ENCODE assay signal across 12 cellular contexts in the genomic region with DNA sequence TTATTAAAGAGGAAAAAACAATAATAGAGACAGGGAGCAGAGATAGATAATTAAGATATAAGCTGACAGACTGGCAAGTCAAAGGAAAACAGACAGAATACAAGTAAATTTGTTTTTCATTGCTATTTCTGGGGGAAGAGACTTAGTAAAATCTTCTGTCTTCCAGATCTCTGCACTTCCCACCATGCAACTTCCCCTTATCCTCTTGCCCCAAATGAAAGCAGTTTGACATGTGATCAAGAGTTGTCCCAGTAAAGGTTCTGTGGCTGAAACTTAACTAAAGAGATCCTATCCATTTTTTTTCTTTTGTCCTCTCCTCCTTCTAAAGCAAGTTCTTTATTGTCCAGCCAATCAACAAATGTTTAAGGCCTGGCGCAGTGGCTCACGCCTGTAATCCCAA. TPM values are rescaled to one million over a fixed set of nuclear protein-coding genes. Genes with fewer than 3 reads are reported as not detected.
DNase-seq lines count a peak whose midpoint lies in the region; ATAC-seq and TF ChIP-seq lines count a peak whose summit lies in the region.
"Had no signal": no experiment of that assay in that cellular context is flagged by ENCODE, and none has a peak within 500 bp of the region (broad histone marks: within the 10 kb centered on the region; RNA-seq: fewer than 3 reads in every experiment).

No MANE protein-coding gene starts in this region.

- no peaks in the 10 kb centered on the region for H4K20me1 ChIP-seq in OCI-LY7 (ENCODE audit: insufficient read depth, low read length)

- no peak overlapping the region for H2AFZ ChIP-seq in OCI-LY7 (ENCODE audit: low read length)

- no TSS peak for BruUV-seq in OCI-LY7 (replicated peaks; lab: Mats Ljungman, UMichigan)

- intact Hi-C loops in OCI-LY7 (cut with micrococcal nuclease; ENCODE audit: unreplicated experiment) (no loop called here), psoas muscle (cut with DNase I) (loop anchor here (2.0 to 10.0 kb wide), 3 partner anchors 24 to 73 kb away; partner anchors contain the start of genes P3H3 (in 2 of the 2) and GPR162 (in 1 of the 2))

- no peak for ATAC-seq in CD4-positive, CD25-positive, alpha-beta regulatory T cell (ENCODE audit: low read depth in 2 of 2)
- ATAC-seq in psoas muscle (no peak), HG03521 (IDR thresholded peaks at IDR 0.05; ENCODE audit: unreplicated experiment) (no peak), GM18511 (IDR thresholded peaks at IDR 0.05; ENCODE audit: unreplicated experiment) (no peak)
- no peak for ATAC-seq in activated CD8-positive, alpha-beta memory T cell treated with anti-CD3 and anti-CD28 coated beads, Interleukin-2, amount 10 ng/mL, durations not matched to agents 7 days and 5 days

- H3K27me3 Mint-ChIP-seq in CD4-positive, CD25-positive, alpha-beta regulatory T cell: peaks cover 15% of the 10 kb centered on the region
- H3K27me3 Mint-ChIP-seq in glutamatergic neuron (ENCODE audit: unreplicated experiment): peaks cover 8% of the 10 kb centered on the region
- peaks cover 2% of the 10 kb centered on the region for H3K27me3 Mint-ChIP-seq in activated CD8-positive, alpha-beta memory T cell treated with anti-CD3 and anti-CD28 coated beads, Interleukin-2, amount 10 ng/mL, durations not matched to agents 7 days and 5 days
- H3K27me3 Mint-ChIP-seq: activated CD4-positive, alpha-beta T cell treated with anti-CD3 and anti-CD28 coated beads, Interleukin-2, amount 10 ng/mL, durations not matched to agents 7 days and 5 days had no signal

- peak overlapping the region; percentile 15 to 83 (median 71) for H3K4me3 Mint-ChIP-seq in CD4-positive, CD25-positive, alpha-beta regulatory T cell
- H3K4me3 Mint-ChIP-seq in glutamatergic neuron (ENCODE audit: unreplicated experiment): peak overlapping the region; percentile 92
- no peak overlapping the region for H3K4me3 Mint-ChIP-seq in activated CD8-positive, alpha-beta memory T cell treated with anti-CD3 and anti-CD28 coated beads, Interleukin-2, amount 10 ng/mL, durations not matched to agents 7 days and 5 days

- H3K9me3 Mint-ChIP-seq in CD4-positive, CD25-positive, alpha-beta regulatory T cell: peaks cover 0 to 3% (median 0%) of the 10 kb centered on the region in 7 donors
- peaks cover 13% of the 10 kb centered on the region for H3K9me3 Mint-ChIP-seq in glutamatergic neuron (ENCODE audit: unreplicated experiment)
- no peaks in the 10 kb centered on the region for H3K9me3 Mint-ChIP-seq in activated CD8-positive, alpha-beta memory T cell treated with anti-CD3 and anti-CD28 coated beads, Interleukin-2, amount 10 ng/mL, durations not matched to agents 7 days and 5 days (ENCODE audit: low read depth)
- H3K9me3 Mint-ChIP-seq: activated CD4-positive, alpha-beta T cell treated with anti-CD3 and anti-CD28 coated beads, Interleukin-2, amount 10 ng/mL, durations not matched to agents 7 days and 5 days had no signal

- TF ChIP-seq CTCF in OCI-LY7 (conservative IDR thresholded peaks at IDR 0.05; ENCODE audit: low read length): no peak
- TF ChIP-seq CTCF in glutamatergic neuron (IDR thresholded peaks at IDR 0.05; ENCODE audit: partially characterized antibody, unreplicated experiment): no peak
- TF ChIP-seq CTCF in psoas muscle (IDR thresholded peaks at IDR 0.05): no peak

- POLR2A ChIA-PET in OCI-LY7 (lab: Charles Lee): interaction anchor here (0.5 to 1.3 kb wide), 4 partner anchors 8 to 123 kb away, joined by 3 to 5 read pairs (median 4); no protein-coding TSS in a partner anchor

- CTCF ChIA-PET in OCI-LY7 (lab: Charles Lee; ENCODE audit: unreplicated experiment): interaction anchor here (0.8 to 3.6 kb wide), 5 partner anchors 12 to 141 kb away, joined by 4 to 21 read pairs (median 6); partner anchors contain the start of gene PTMS
- CTCF ChIA-PET in activated CD8-positive, alpha-beta memory T cell treated with anti-CD3 and anti-CD28 coated beads, Interleukin-2, amount 10 ng/mL, durations not matched to agents 7 days and 5 days (lab: Charles Lee): interaction anchor here (1.1 to 9.9 kb wide), 26 partner anchors 8 to 329 kb away, joined by 3 to 120 read pairs (median 10); partner anchors contain the start of genes CDCA3, COPS7A, GNB3 and GPR162

- H3K4me1 ChIP-seq in CD4-positive, CD25-positive, alpha-beta regulatory T cell (ENCODE audit: control insufficient read depth, insufficient read depth, low read length, poor library complexity, severe bottlenecking): peaks cover 22% of the 10 kb centered on the region
- H3K4me1 ChIP-seq in OCI-LY7 (ENCODE audit: insufficient read depth, low read length, poor library complexity, severe bottlenecking) (peaks cover 23% of the 10 kb centered on the region), psoas muscle (peaks cover 12% of the 10 kb centered on the region)

- WGBS in psoas muscle, 3 donors: 95 to 100% (median 98%) methylated on average over 2 of the region's 2 CpGs

- no peak overlapping the region for H3K4me3 ChIP-seq in CD4-positive, CD25-positive, alpha-beta regulatory T cell (ENCODE audit: low read depth, low read length)
- H3K4me3 ChIP-seq in OCI-LY7 (ENCODE audit: low read depth, low read length, poor library complexity, severe bottlenecking) (no peak overlapping the region), psoas muscle (no peak overlapping the region)

- peaks cover 17% of the 10 kb centered on the region for H3K36me3 ChIP-seq in CD4-positive, CD25-positive, alpha-beta regulatory T cell (ENCODE audit: control insufficient read depth, insufficient read depth, low read length)
- peaks cover 24% of the 10 kb centered on the region; the same call in 1 of the 2 replicates for H3K36me3 ChIP-seq in OCI-LY7 (ENCODE audit: insufficient read depth, low read length)
- peaks cover 5 to 28% of the 10 kb centered on the region in 2 donors for H3K36me3 ChIP-seq in psoas muscle (ENCODE audit: insufficient read depth in 1 of 2, low read depth in 1 of 2)

- peaks cover 8% of the 10 kb centered on the region; the same call in 1 of the 2 replicates for H3K79me2 ChIP-seq in OCI-LY7 (ENCODE audit: insufficient read depth, low read depth, low read length)

- H3K36me3 Mint-ChIP-seq in CD4-positive, CD25-positive, alpha-beta regulatory T cell: peaks cover 4% of the 10 kb centered on the region
- H3K36me3 Mint-ChIP-seq in glutamatergic neuron (ENCODE audit: unreplicated experiment): peaks cover 5% of the 10 kb centered on the region
- peaks cover 5% of the 10 kb centered on the region for H3K36me3 Mint-ChIP-seq in activated CD8-positive, alpha-beta memory T cell treated with anti-CD3 and anti-CD28 coated beads, Interleukin-2, amount 10 ng/mL, durations not matched to agents 7 days and 5 days

- H3K4me1 Mint-ChIP-seq in CD4-positive, CD25-positive, alpha-beta regulatory T cell: peaks cover 0 to 26% (median 9%) of the 10 kb centered on the region in 4 donors
- peaks cover 27% of the 10 kb centered on the region for H3K4me1 Mint-ChIP-seq in glutamatergic neuron (ENCODE audit: low read depth, unreplicated experiment)
- peaks cover 34% of the 10 kb centered on the region for H3K4me1 Mint-ChIP-seq in activated CD8-positive, alpha-beta memory T cell treated with anti-CD3 and anti-CD28 coated beads, Interleukin-2, amount 10 ng/mL, durations not matched to agents 7 days and 5 days

- peak overlapping the region; percentile 87 for H3K4me2 ChIP-seq in OCI-LY7 (ENCODE audit: low read length)

- no peaks in the 10 kb centered on the region for H3K9me3 ChIP-seq in CD4-positive, CD25-positive, alpha-beta regulatory T cell (ENCODE audit: control insufficient read depth in 2 of 2, low read length in 2 of 2)
- no peaks in the 10 kb centered on the region for H3K9me3 ChIP-seq in OCI-LY7 (ENCODE audit: low read length)
- H3K9me3 ChIP-seq in psoas muscle: no peaks in the 10 kb centered on the region

- no peaks in the 10 kb centered on the region for H3K27me3 ChIP-seq in CD4-positive, CD25-positive, alpha-beta regulatory T cell (ENCODE audit: control insufficient read depth, insufficient read depth, low read length)
- H3K27me3 ChIP-seq in psoas muscle (ENCODE audit: insufficient read depth in 3 of 3, low read length in 2 of 3): no peaks in the 10 kb centered on the region

- DNase-seq in CD4-positive, CD25-positive, alpha-beta regulatory T cell: no peak
- DNase-seq in OCI-LY7 (ENCODE audit: low spot score) (no peak), glutamatergic neuron (no peak), psoas muscle (no peak), iPS-NIHi11 (ENCODE audit: low spot score) (no peak)
- no peak for DNase-seq in activated CD8-positive, alpha-beta memory T cell treated with anti-CD3 and anti-CD28 coated beads, Interleukin-2, amount 10 ng/mL, durations not matched to agents 7 days and 5 days
- DNase-seq: activated CD4-positive, alpha-beta T cell treated with anti-CD3 and anti-CD28 coated beads, Interleukin-2, amount 10 ng/mL, durations not matched to agents 7 days and 5 days; cortex of kidney; NCI-H526 treated with DMSO at 0.1 percent for 48 hours had no signal

- H3K9me2 ChIP-seq in OCI-LY7 (ENCODE audit: insufficient read depth, low read length): no peaks in the 10 kb centered on the region

- H3K27ac ChIP-seq in CD4-positive, CD25-positive, alpha-beta regulatory T cell (ENCODE audit: insufficient read depth, low read length, poor library complexity, severe bottlenecking): no peak overlapping the region
- no peak overlapping the region for H3K27ac ChIP-seq in OCI-LY7 (ENCODE audit: low read depth, low read length, poor library complexity, severe bottlenecking)
- peak overlapping the region; percentile 99 for H3K27ac ChIP-seq in psoas muscle

- H3K27ac Mint-ChIP-seq in CD4-positive, CD25-positive, alpha-beta regulatory T cell: peak overlapping the region in 1 of 3 donors; percentile 21
- H3K27ac Mint-ChIP-seq in glutamatergic neuron (ENCODE audit: unreplicated experiment): peak overlapping the region; percentile 98
- H3K27ac Mint-ChIP-seq in activated CD8-positive, alpha-beta memory T cell treated with anti-CD3 and anti-CD28 coated beads, Interleukin-2, amount 10 ng/mL, durations not matched to agents 7 days and 5 days: no peak overlapping the region

RNA-seq across cellular contexts. Expression of gene MLF2, which starts 1.5 kb away (rescaled TPM):
- total RNA-seq in CD4-positive, CD25-positive, alpha-beta regulatory T cell: 101 TPM
- 100 to 1,000 TPM; 104 to 124 (median 114) TPM for polyA plus RNA-seq in CD4-positive, CD25-positive, alpha-beta regulatory T cell
- 87.3 and 96.2 TPM in 2 replicates for total RNA-seq in OCI-LY7 (2014; rRNA removed; shearing (Covaris generic))
- total RNA-seq in OCI-LY7 (2022): 79.7 and 81.3 TPM in 2 replicates
- total RNA-seq in glutamatergic neuron (ENCODE audit: unreplicated experiment): 228 TPM
- 100 to 1,000 TPM; 104 to 188 (median 132) TPM for total RNA-seq in psoas muscle
- 100 to 1,000 TPM; 113 to 245 (median 176) TPM for polyA plus RNA-seq in psoas muscle
- total RNA-seq in activated CD8-positive, alpha-beta memory T cell treated with anti-CD3 and anti-CD28 coated beads, Interleukin-2, amount 10 ng/mL, durations not matched to agents 7 days and 5 days: 100 to 1,000 TPM; 102 to 113 TPM

RNA-seq across cellular contexts. Expression of gene PTMS, which starts 11.8 kb away (rescaled TPM):
- 15.0 TPM for total RNA-seq in CD4-positive, CD25-positive, alpha-beta regulatory T cell
- 1 to 10 TPM; 1.3 to 3.9 (median 2.5) TPM for polyA plus RNA-seq in CD4-positive, CD25-positive, alpha-beta regulatory T cell
- 6.3 and 7.8 TPM in 2 replicates for total RNA-seq in OCI-LY7 (2014; rRNA removed; shearing (Covaris generic))
- total RNA-seq in OCI-LY7 (2022): 9.8 and 11.8 TPM in 2 replicates
- total RNA-seq in glutamatergic neuron (ENCODE audit: unreplicated experiment): 966 TPM
- 100 to 1,000 TPM in 1 of 4 donors, 10 to 100 TPM in 3; 69.0 to 104 (median 77.1) TPM for total RNA-seq in psoas muscle
- 10 to 100 TPM; 65.4 to 93.7 (median 87.7) TPM for polyA plus RNA-seq in psoas muscle
- 100 to 1,000 TPM; 131 to 142 TPM for total RNA-seq in activated CD8-positive, alpha-beta memory T cell treated with anti-CD3 and anti-CD28 coated beads, Interleukin-2, amount 10 ng/mL, durations not matched to agents 7 days and 5 days

RNA-seq across cellular contexts. Expression of gene LAG3, which starts 17.9 kb away (rescaled TPM):
- total RNA-seq in CD4-positive, CD25-positive, alpha-beta regulatory T cell: 8.2 TPM
- 10 to 100 TPM in 2 of 4 donors, 1 to 10 TPM in 2; 6.3 to 12.6 (median 11.0) TPM for polyA plus RNA-seq in CD4-positive, CD25-positive, alpha-beta regulatory T cell
- total RNA-seq in OCI-LY7 (2014; rRNA removed; shearing (Covaris generic)): 0.19 and 0.62 TPM in 2 replicates
- total RNA-seq in OCI-LY7 (2022) (0.26 TPM in 1 of 2 replicates, not detected in the other), glutamatergic neuron (ENCODE audit: unreplicated experiment) (7.3 TPM), psoas muscle (under 1 TPM in 2 of 4 donors, not detected in 2; 0.11 to 0.24 TPM)
- polyA plus RNA-seq in psoas muscle: under 1 TPM in 2 of 3 donors, not detected in 1; 0.05 to 0.06 TPM
- total RNA-seq in activated CD8-positive, alpha-beta memory T cell treated with anti-CD3 and anti-CD28 coated beads, Interleukin-2, amount 10 ng/mL, durations not matched to agents 7 days and 5 days: 100 to 1,000 TPM; 320 to 420 TPM
- total RNA-seq: renal cortical epithelial cell had no signal

RNA-seq across cellular contexts. Expression of gene COPS7A, which starts 30.6 kb away (rescaled TPM):
- 20.7 TPM for total RNA-seq in CD4-positive, CD25-positive, alpha-beta regulatory T cell
- polyA plus RNA-seq in CD4-positive, CD25-positive, alpha-beta regulatory T cell: 10 to 100 TPM; 37.8 to 48.4 (median 42.6) TPM
- 64.8 and 71.2 TPM in 2 replicates for total RNA-seq in OCI-LY7 (2014; rRNA removed; shearing (Covaris generic))
- total RNA-seq in OCI-LY7 (2022) (51.1 and 53.8 TPM in 2 replicates), glutamatergic neuron (ENCODE audit: unreplicated experiment) (25.9 TPM), psoas muscle (10 to 100 TPM; 72.3 to 86.2 (median 77.1) TPM)
- polyA plus RNA-seq in psoas muscle: 100 to 1,000 TPM in 2 of 3 donors, 10 to 100 TPM in 1; 79.2 to 157 (median 104) TPM
- total RNA-seq in activated CD8-positive, alpha-beta memory T cell treated with anti-CD3 and anti-CD28 coated beads, Interleukin-2, amount 10 ng/mL, durations not matched to agents 7 days and 5 days: 10 to 100 TPM; 28.2 to 30.0 TPM

RNA-seq across cellular contexts. Expression of gene CD4, which starts 34.9 kb away (rescaled TPM):
- 224 TPM for total RNA-seq in CD4-positive, CD25-positive, alpha-beta regulatory T cell
- polyA plus RNA-seq in CD4-positive, CD25-positive, alpha-beta regulatory T cell: 100 to 1,000 TPM; 312 to 330 (median 324) TPM
- total RNA-seq in OCI-LY7 (2014; rRNA removed; shearing (Covaris generic)): not detected in 2 replicates
- total RNA-seq in OCI-LY7 (2022) (not detected in 2 replicates), glutamatergic neuron (ENCODE audit: unreplicated experiment) (0.17 TPM), psoas muscle (1 to 10 TPM; 2.3 to 4.9 (median 4.0) TPM)
- polyA plus RNA-seq in psoas muscle: 1 to 10 TPM in 1 of 3 donors, under 1 TPM in 2; 0.47 to 1.5 (median 0.91) TPM
- total RNA-seq in activated CD8-positive, alpha-beta memory T cell treated with anti-CD3 and anti-CD28 coated beads, Interleukin-2, amount 10 ng/mL, durations not matched to agents 7 days and 5 days: 1 to 10 TPM in 1 of 2 experiments, under 1 TPM in 1; 0.82 to 1.8 TPM

Comparison
In these comparisons a context has a peak if more than half of its experiments do, and no peak if none do; other contexts are left out.
1. RNA of gene LAG3, which starts 17.9 kb away (total RNA-seq): 320 to 420 TPM in activated CD8-positive, alpha-beta memory T cell treated with anti-CD3 and anti-CD28 coated beads, Interleukin-2, amount 10 ng/mL, durations not matched to agents 7 days and 5 days; 8.2 TPM in CD4-positive, CD25-positive, alpha-beta regulatory T cell (single experiment), 7.3 TPM in glutamatergic neuron (single experiment), 0.19 to 0.62 TPM in OCI-LY7 and 0.11 to 0.24 TPM in psoas muscle; every median in the first group is over 10 times any median in the second.